ENCODE assay signal across 4 cellular contexts in genomic region chr19:481100-481499, GRCh38. TPM values are rescaled to one million over a fixed set of nuclear protein-coding genes. Genes with fewer than 3 reads are reported as not detected.
"Had no signal": no experiment of that assay in that cellular context is flagged by ENCODE, and none has a peak within 500 bp of the region (broad histone marks: within the 10 kb centered on the region; RNA-seq: fewer than 3 reads in every experiment).

No MANE protein-coding gene starts in this region.

RNA-seq across cellular contexts. Expression of gene MADCAM1, which starts 15.2 kb away (rescaled TPM):
- total RNA-seq: mononuclear cell, right atrium auricular region, smooth muscle cell had no signal
- polyA plus RNA-seq: smooth muscle cell had no signal

RNA-seq across cellular contexts. Expression of gene SHC2, which starts 20.3 kb away (rescaled TPM):
- total RNA-seq: T-helper 1 cell treated with Interleukin-12 subunit alpha and Interleukin-12 subunit beta and Interleukin-4 antibody, amounts not matched to agents 30 ng/mL and 1 ng/mL, for 36 hours had no signal
